ENCODE assay signal across 1 cellular context in genomic region chr10:88076027-88076880, GRCh38.
TF ChIP-seq lines count a peak whose summit lies in the region.

No MANE protein-coding gene starts in this region.

TF ChIP-seq in GM12878, 131 proteins besides CTCF, POLR2A, EP300 and RAD21 (continued from another document and continues in another):
- no peak for TF ChIP-seq REST (IDR thresholded peaks at IDR 0.05; ENCODE audit: low read depth, low read length)
- peak; percentile 83 for TF ChIP-seq RUNX3 (IDR thresholded peaks at IDR 0.05; ENCODE audit: low read length)
- no peak for TF ChIP-seq ASH2L (IDR thresholded peaks at IDR 0.05; ENCODE audit: borderline replicate concordance, low read depth)
- TF ChIP-seq NBN (IDR thresholded peaks at IDR 0.05), result peak; percentile 60; the same call in 1 of the 2 replicates
- peak; percentile 65; the same call in 1 of the 2 replicates for TF ChIP-seq DPF2 (IDR thresholded peaks at IDR 0.05)
- TF ChIP-seq, protein P1, sequence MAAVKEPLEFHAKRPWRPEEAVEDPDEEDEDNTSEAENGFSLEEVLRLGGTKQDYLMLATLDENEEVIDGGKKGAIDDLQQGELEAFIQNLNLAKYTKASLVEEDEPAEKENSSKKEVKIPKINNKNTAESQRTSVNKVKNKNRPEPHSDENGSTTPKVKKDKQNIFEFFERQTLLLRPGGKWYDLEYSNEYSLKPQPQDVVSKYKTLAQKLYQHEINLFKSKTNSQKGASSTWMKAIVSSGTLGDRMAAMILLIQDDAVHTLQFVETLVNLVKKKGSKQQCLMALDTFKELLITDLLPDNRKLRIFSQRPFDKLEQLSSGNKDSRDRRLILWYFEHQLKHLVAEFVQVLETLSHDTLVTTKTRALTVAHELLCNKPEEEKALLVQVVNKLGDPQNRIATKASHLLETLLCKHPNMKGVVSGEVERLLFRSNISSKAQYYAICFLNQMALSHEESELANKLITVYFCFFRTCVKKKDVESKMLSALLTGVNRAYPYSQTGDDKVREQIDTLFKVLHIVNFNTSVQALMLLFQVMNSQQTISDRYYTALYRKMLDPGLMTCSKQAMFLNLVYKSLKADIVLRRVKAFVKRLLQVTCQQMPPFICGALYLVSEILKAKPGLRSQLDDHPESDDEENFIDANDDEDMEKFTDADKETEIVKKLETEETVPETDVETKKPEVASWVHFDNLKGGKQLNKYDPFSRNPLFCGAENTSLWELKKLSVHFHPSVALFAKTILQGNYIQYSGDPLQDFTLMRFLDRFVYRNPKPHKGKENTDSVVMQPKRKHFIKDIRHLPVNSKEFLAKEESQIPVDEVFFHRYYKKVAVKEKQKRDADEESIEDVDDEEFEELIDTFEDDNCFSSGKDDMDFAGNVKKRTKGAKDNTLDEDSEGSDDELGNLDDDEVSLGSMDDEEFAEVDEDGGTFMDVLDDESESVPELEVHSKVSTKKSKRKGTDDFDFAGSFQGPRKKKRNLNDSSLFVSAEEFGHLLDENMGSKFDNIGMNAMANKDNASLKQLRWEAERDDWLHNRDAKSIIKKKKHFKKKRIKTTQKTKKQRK (IDR thresholded peaks at IDR 0.05; ENCODE audit: low read depth, low read length), result no peak
- TF ChIP-seq PKNOX1 (IDR thresholded peaks at IDR 0.05), result no peak
- TF ChIP-seq, protein P2, sequence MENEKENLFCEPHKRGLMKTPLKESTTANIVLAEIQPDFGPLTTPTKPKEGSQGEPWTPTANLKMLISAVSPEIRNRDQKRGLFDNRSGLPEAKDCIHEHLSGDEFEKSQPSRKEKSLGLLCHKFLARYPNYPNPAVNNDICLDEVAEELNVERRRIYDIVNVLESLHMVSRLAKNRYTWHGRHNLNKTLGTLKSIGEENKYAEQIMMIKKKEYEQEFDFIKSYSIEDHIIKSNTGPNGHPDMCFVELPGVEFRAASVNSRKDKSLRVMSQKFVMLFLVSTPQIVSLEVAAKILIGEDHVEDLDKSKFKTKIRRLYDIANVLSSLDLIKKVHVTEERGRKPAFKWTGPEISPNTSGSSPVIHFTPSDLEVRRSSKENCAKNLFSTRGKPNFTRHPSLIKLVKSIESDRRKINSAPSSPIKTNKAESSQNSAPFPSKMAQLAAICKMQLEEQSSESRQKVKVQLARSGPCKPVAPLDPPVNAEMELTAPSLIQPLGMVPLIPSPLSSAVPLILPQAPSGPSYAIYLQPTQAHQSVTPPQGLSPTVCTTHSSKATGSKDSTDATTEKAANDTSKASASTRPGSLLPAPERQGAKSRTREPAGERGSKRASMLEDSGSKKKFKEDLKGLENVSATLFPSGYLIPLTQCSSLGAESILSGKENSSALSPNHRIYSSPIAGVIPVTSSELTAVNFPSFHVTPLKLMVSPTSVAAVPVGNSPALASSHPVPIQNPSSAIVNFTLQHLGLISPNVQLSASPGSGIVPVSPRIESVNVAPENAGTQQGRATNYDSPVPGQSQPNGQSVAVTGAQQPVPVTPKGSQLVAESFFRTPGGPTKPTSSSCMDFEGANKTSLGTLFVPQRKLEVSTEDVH (IDR thresholded peaks at IDR 0.05; ENCODE audit: low read depth, partially characterized antibody), result no peak
- TF ChIP-seq CBX3 (IDR thresholded peaks at IDR 0.05; ENCODE audit: borderline replicate concordance, low read depth), result no peak
- TF ChIP-seq IKZF2 (IDR thresholded peaks at IDR 0.05), result peak; percentile 85 to 90
- TF ChIP-seq BACH1 (IDR thresholded peaks at IDR 0.05; ENCODE audit: borderline replicate concordance), result no peak
- TF ChIP-seq RCOR1 (conservative IDR thresholded peaks at IDR 0.05; ENCODE audit: low read depth, low read length), result no peak
- TF ChIP-seq BCLAF1 (IDR thresholded peaks at IDR 0.05), result no peak
- TF ChIP-seq SMARCA5 (IDR thresholded peaks at IDR 0.05), result no peak; the same call in 1 of the 2 replicates
- TF ChIP-seq TCF7 (IDR thresholded peaks at IDR 0.05; ENCODE audit: borderline replicate concordance), result no peak
- no peak for TF ChIP-seq ZZZ3 (IDR thresholded peaks at IDR 0.05; ENCODE audit: control insufficient read depth, insufficient read length, low read depth)
- no peak for TF ChIP-seq ESRRA (IDR thresholded peaks at IDR 0.05; ENCODE audit: low read length)
- TF ChIP-seq ZNF207 (IDR thresholded peaks at IDR 0.05; ENCODE audit: borderline replicate concordance), result no peak
- no peak for TF ChIP-seq YY1 (IDR thresholded peaks at IDR 0.05; ENCODE audit: low read depth, low read length)
- no peak for TF ChIP-seq SIN3A (IDR thresholded peaks at IDR 0.05; ENCODE audit: low read depth, low read length)
- TF ChIP-seq KDM1A (IDR thresholded peaks at IDR 0.05; ENCODE audit: borderline replicate concordance), result no peak
- no peak for TF ChIP-seq BRCA1 (IDR thresholded peaks at IDR 0.05; ENCODE audit: low read depth, low read length)
- no peak for TF ChIP-seq HDAC6 (IDR thresholded peaks at IDR 0.05; ENCODE audit: unreplicated experiment)
- TF ChIP-seq POLR2AphosphoS5 (IDR thresholded peaks at IDR 0.05; ENCODE audit: low read length), result no peak
- TF ChIP-seq ZNF622 (IDR thresholded peaks at IDR 0.05), result no peak
- TF ChIP-seq RAD51 (IDR thresholded peaks at IDR 0.05), result peak; percentile 46; the same call in 1 of the 2 replicates
- no peak for TF ChIP-seq NFYA (IDR thresholded peaks at IDR 0.05; ENCODE audit: borderline replicate concordance, low read depth, low read length)
- TF ChIP-seq CREB1 (IDR thresholded peaks at IDR 0.05; ENCODE audit: low read depth), result no peak
- TF ChIP-seq MAX (IDR thresholded peaks at IDR 0.05; ENCODE audit: low read depth, low read length), result no peak
- TF ChIP-seq TBL1XR1 (IDR thresholded peaks at IDR 0.05; ENCODE audit: low read depth, low read length), result no peak
- TF ChIP-seq HDGF (IDR thresholded peaks at IDR 0.05), result no peak
- no peak; the same call in 1 of the 2 replicates for TF ChIP-seq ATF7 (IDR thresholded peaks at IDR 0.05; ENCODE audit: low read depth)
- no peak for TF ChIP-seq GABPA (IDR thresholded peaks at IDR 0.05; ENCODE audit: low read depth)
- TF ChIP-seq NFXL1 (IDR thresholded peaks at IDR 0.05; ENCODE audit: borderline replicate concordance), result no peak
- TF ChIP-seq, protein P3, sequence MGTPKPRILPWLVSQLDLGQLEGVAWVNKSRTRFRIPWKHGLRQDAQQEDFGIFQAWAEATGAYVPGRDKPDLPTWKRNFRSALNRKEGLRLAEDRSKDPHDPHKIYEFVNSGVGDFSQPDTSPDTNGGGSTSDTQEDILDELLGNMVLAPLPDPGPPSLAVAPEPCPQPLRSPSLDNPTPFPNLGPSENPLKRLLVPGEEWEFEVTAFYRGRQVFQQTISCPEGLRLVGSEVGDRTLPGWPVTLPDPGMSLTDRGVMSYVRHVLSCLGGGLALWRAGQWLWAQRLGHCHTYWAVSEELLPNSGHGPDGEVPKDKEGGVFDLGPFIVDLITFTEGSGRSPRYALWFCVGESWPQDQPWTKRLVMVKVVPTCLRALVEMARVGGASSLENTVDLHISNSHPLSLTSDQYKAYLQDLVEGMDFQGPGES (IDR thresholded peaks at IDR 0.05), result no peak
- no peak for TF ChIP-seq FOXM1 (IDR thresholded peaks at IDR 0.05; ENCODE audit: low read depth, low read length)
- no peak for TF ChIP-seq E4F1 (IDR thresholded peaks at IDR 0.05; ENCODE audit: borderline replicate concordance, partially characterized antibody)
- no peak for TF ChIP-seq STAT3 (IDR thresholded peaks at IDR 0.05; ENCODE audit: low read depth, low read length)
- TF ChIP-seq RB1 (IDR thresholded peaks at IDR 0.05; ENCODE audit: borderline replicate concordance), result no peak
- no peak for TF ChIP-seq SP1 (IDR thresholded peaks at IDR 0.05; ENCODE audit: low read depth, low read length)
- no peak for TF ChIP-seq FOXK2 (IDR thresholded peaks at IDR 0.05)
- TF ChIP-seq, protein P4, sequence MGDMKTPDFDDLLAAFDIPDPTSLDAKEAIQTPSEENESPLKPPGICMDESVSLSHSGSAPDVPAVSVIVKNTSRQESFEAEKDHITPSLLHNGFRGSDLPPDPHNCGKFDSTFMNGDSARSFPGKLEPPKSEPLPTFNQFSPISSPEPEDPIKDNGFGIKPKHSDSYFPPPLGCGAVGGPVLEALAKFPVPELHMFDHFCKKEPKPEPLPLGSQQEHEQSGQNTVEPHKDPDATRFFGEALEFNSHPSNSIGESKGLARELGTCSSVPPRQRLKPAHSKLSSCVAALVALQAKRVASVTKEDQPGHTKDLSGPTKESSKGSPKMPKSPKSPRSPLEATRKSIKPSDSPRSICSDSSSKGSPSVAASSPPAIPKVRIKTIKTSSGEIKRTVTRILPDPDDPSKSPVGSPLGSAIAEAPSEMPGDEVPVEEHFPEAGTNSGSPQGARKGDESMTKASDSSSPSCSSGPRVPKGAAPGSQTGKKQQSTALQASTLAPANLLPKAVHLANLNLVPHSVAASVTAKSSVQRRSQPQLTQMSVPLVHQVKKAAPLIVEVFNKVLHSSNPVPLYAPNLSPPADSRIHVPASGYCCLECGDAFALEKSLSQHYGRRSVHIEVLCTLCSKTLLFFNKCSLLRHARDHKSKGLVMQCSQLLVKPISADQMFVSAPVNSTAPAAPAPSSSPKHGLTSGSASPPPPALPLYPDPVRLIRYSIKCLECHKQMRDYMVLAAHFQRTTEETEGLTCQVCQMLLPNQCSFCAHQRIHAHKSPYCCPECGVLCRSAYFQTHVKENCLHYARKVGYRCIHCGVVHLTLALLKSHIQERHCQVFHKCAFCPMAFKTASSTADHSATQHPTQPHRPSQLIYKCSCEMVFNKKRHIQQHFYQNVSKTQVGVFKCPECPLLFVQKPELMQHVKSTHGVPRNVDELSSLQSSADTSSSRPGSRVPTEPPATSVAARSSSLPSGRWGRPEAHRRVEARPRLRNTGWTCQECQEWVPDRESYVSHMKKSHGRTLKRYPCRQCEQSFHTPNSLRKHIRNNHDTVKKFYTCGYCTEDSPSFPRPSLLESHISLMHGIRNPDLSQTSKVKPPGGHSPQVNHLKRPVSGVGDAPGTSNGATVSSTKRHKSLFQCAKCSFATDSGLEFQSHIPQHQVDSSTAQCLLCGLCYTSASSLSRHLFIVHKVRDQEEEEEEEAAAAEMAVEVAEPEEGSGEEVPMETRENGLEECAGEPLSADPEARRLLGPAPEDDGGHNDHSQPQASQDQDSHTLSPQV (IDR thresholded peaks at IDR 0.05), result no peak
